ENCODE assay signal across 12 cellular contexts in genomic region chr12:71158361-71158882, GRCh38. TPM values are rescaled to one million over a fixed set of nuclear protein-coding genes. Genes with fewer than 3 reads are reported as not detected.
DNase-seq lines count a peak whose midpoint lies in the region; ATAC-seq and TF ChIP-seq lines count a peak whose summit lies in the region.
"Had no signal": no experiment of that assay in that cellular context is flagged by ENCODE, and none has a peak within 500 bp of the region (broad histone marks: within the 10 kb centered on the region; RNA-seq: fewer than 3 reads in every experiment).

No MANE protein-coding gene starts in this region.

- POLR2A ChIA-PET in HEK293T (lab: Yijun Ruan, JAX) = no interaction called here

- H3K27ac ChIP-seq in thyroid gland = peak overlapping the region in 2 of 3 donors; percentile 46 to 54
- H3K27ac ChIP-seq: cardiac muscle cell, left ventricle myocardium inferior had no signal

- H3K36me3 ChIP-seq in thyroid gland = no peaks in the 10 kb centered on the region
- H3K36me3 ChIP-seq: cardiac muscle cell, left ventricle myocardium inferior had no signal

- H3K4me1 ChIP-seq in thyroid gland = peaks cover 24 to 25% of the 10 kb centered on the region in 2 donors
- H3K4me1 ChIP-seq: left ventricle myocardium inferior had no signal

- H3K9me3 ChIP-seq in thyroid gland = no peaks in the 10 kb centered on the region
- H3K9me3 ChIP-seq: left ventricle myocardium inferior, testis had no signal

- intact Hi-C loops in left colon (cut with DNase I, micrococcal nuclease) (no loop called here), thyroid gland (cut with DNase I) (no loop called here)

- no peak for TF ChIP-seq POLR2A in thyroid gland (IDR thresholded peaks at IDR 0.05)

- TF ChIP-seq CTCF in thyroid gland (IDR thresholded peaks at IDR 0.05) = no peak

- CTCF ChIA-PET in HEK293T (lab: Yijun Ruan, JAX) = no interaction called here

- H3K27me3 ChIP-seq in thyroid gland = no peaks in the 10 kb centered on the region
- H3K27me3 ChIP-seq: cardiac muscle cell, testis had no signal

- H3K4me3 ChIP-seq in thyroid gland (replicated peaks in 1 of 3) = no peak overlapping the region
- H3K4me3 ChIP-seq: cardiac muscle cell, left ventricle myocardium inferior, testis had no signal

- peak; percentile 68 for DNase-seq in NCI-H1092 (lab: John Stamatoyannopoulos, UW)
- peak; percentile 95 for DNase-seq in NCI-H774 (lab: John Stamatoyannopoulos, UW)
- DNase-seq in left colon = peak in 1 of 2 donors; percentile 38
- DNase-seq in thyroid gland = peak in 1 of 2 donors; percentile 10
- no peak for DNase-seq in HEK293T (ENCODE audit: extremely low spot score)
- DNase-seq: left ventricle myocardium inferior, posterior cingulate gyrus had no signal

- ATAC-seq in left colon (peak; percentile 57), GM21786 (IDR thresholded peaks at IDR 0.05; ENCODE audit: unreplicated experiment) (no peak), GM19351 (IDR thresholded peaks at IDR 0.05; ENCODE audit: unreplicated experiment) (no peak)
- ATAC-seq: activated T-helper 17 cell treated with anti-CD3 and anti-CD28 coated beads, Interleukin-2, amount 50 U/mL, for 72 hours had no signal

- WGBS in thyroid gland, 2 donors = 38 to 46% methylated on average over 4 of the region's 4 CpGs

TF ChIP-seq in HEK293T, 16 proteins besides CTCF, POLR2A, EP300 and RAD21:
- TF ChIP-seq ZNF384 (IDR thresholded peaks at IDR 0.05) = no peak
- TF ChIP-seq CTBP1 (IDR thresholded peaks at IDR 0.05; ENCODE audit: borderline replicate concordance) = no peak
- TF ChIP-seq ARNT (IDR thresholded peaks at IDR 0.05) = no peak
- no peak for TF ChIP-seq L3MBTL2 (conservative IDR thresholded peaks at IDR 0.05)
- TF ChIP-seq BHLHE40 (IDR thresholded peaks at IDR 0.05; ENCODE audit: borderline replicate concordance) = no peak
- TF ChIP-seq FOXA1 (IDR thresholded peaks at IDR 0.05) = no peak

RNA-seq across cellular contexts. Expression of gene TSPAN8, which starts 0.6 kb away (rescaled TPM):
- total RNA-seq in left colon (1,000 to 10,000 TPM; 1,490 to 2,025 TPM), thyroid gland (1 to 10 TPM; 3.7 to 9.6 (median 8.0) TPM)
- total RNA-seq: activated T-helper 17 cell treated with anti-CD3 and anti-CD28 coated beads, Interleukin-2, amount 50 U/mL, for 72 hours; cardiac muscle cell had no signal

Comparison
In these comparisons a context has a peak if more than half of its experiments do, and no peak if none do; other contexts are left out.
1. RNA of gene TSPAN8, which starts 0.6 kb away (total RNA-seq): 1,490 to 2,025 TPM in left colon; 3.7 to 9.6 TPM in thyroid gland; every median in the first group is over 100 times any median in the second.